Comparison of ENCODE assay signal across 19 cellular contexts in the genomic region with DNA sequence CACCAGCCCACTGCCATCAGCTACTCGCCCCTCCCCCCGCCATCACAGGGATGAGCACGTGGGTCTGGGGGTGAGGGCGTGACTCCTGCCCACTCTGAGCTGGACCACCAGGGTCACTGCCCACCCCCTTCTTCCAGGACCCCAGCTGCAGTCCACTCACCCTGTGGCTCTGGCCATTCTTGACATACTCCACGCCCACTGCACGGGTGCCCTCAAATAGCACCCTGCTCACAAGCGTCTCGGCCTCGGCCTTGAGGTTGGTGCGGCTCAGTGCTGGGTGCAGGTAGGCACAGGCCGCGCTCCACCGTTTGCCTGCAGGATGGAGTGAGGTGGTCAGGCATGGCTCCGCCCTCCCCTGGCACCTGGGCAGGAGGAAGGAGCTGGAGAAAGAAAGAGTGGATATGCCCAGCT. TPM values are rescaled to one million over a fixed set of nuclear protein-coding genes. Genes with fewer than 3 reads are reported as not detected.
A peak's percentile ranks its signal among the peaks of the same experiment; 100 is the strongest.
DNase-seq lines count a peak whose midpoint lies in the region; ATAC-seq and TF ChIP-seq lines count a peak whose summit lies in the region.
"Had no signal": no experiment of that assay in that cellular context is flagged by ENCODE, and none has a peak within 500 bp of the region (broad histone marks: within the 10 kb centered on the region; RNA-seq: fewer than 3 reads in every experiment).

No MANE protein-coding gene starts in this region.

- H3K27me3 ChIP-seq in cardiac muscle cell (no peaks in the 10 kb centered on the region), testis (no peaks in the 10 kb centered on the region), SK-N-SH (ENCODE audit: insufficient read depth) (no peaks in the 10 kb centered on the region)
- H3K27me3 ChIP-seq: BLaER1 treated with 17β-estradiol and CSF1 and Interleukin-3, amounts not matched to agents 10 nM and 100 nM had no signal

- H3K27ac ChIP-seq in cardiac muscle cell, result peak overlapping the region; percentile 73
- no peak overlapping the region for H3K27ac ChIP-seq in testis
- H3K27ac ChIP-seq in SK-N-SH (ENCODE audit: low read depth in 2 of 2, low read length in 1 of 2), result no peak overlapping the region
- H3K27ac ChIP-seq: A549; BLaER1 treated with 17β-estradiol and CSF1 and Interleukin-3, amounts not matched to agents 10 nM and 100 nM; GM23248; HL-60; RWPE1 had no signal

- no peak overlapping the region for H3K27ac Mint-ChIP-seq in activated CD8-positive, alpha-beta T cell treated with anti-CD3 and anti-CD28 coated beads for 36 hours

- no peak overlapping the region for H3K4me3 Mint-ChIP-seq in activated CD8-positive, alpha-beta T cell treated with anti-CD3 and anti-CD28 coated beads for 36 hours

- H3K9me2 ChIP-seq in SK-N-SH, result no peaks in the 10 kb centered on the region

- no peaks in the 10 kb centered on the region for H3K9me3 Mint-ChIP-seq in activated CD8-positive, alpha-beta T cell treated with anti-CD3 and anti-CD28 coated beads for 36 hours

- H3K79me2 ChIP-seq in SK-N-SH (ENCODE audit: insufficient read depth), result no peaks in the 10 kb centered on the region

- H3K4me3 ChIP-seq in cardiac muscle cell (no peak overlapping the region), testis (no peak overlapping the region), SK-N-SH (ENCODE audit: low read depth in 2 of 2, low read length in 1 of 2) (no peak overlapping the region)
- H3K4me3 ChIP-seq: A549; BLaER1 treated with 17β-estradiol and CSF1 and Interleukin-3, amounts not matched to agents 10 nM and 100 nM; GM23248 had no signal

- no peak for TF ChIP-seq EP300 in SK-N-SH (IDR thresholded peaks at IDR 0.05; ENCODE audit: borderline replicate concordance in 1 of 2, low read depth in 1 of 2, low read length in 1 of 2)

- CTCF ChIA-PET in activated CD8-positive, alpha-beta T cell treated with anti-CD3 and anti-CD28 coated beads for 36 hours (lab: Charles Lee), result no interaction called here
- CTCF ChIA-PET in SK-N-SH (lab: Yijun Ruan, JAX), result interaction anchor here (0.6 kb wide), 1 partner anchor 9 kb away, joined by 3 read pairs; no protein-coding TSS in a partner anchor

- POLR2A ChIA-PET in activated CD8-positive, alpha-beta T cell treated with anti-CD3 and anti-CD28 coated beads for 36 hours (lab: Charles Lee), result no interaction called here
- POLR2A ChIA-PET in SK-N-SH (lab: Yijun Ruan, JAX), result no interaction called here

- ATAC-seq in Right ventricle myocardium superior (ENCODE audit: poor library complexity), result no peak
- no peak for ATAC-seq in activated CD8-positive, alpha-beta T cell treated with anti-CD3 and anti-CD28 coated beads for 36 hours
- ATAC-seq: HCT116 had no signal

- 84 to 91% methylated on average over 10 to 14 of the region's 14 CpGs for WGBS in testis, 2 donors
- WGBS in SK-N-SH (ENCODE audit: low lambda C conversion rate), result 78% methylated on average over 7 of the region's 14 CpGs

- H3K36me3 ChIP-seq in cardiac muscle cell (peaks cover 6% of the 10 kb centered on the region), testis (ENCODE audit: low read depth, missing control alignments) (no peaks in the 10 kb centered on the region), SK-N-SH (replicated peaks in 1 of 2; ENCODE audit: control insufficient read depth in 1 of 2, insufficient read depth in 2 of 2, low read length in 1 of 2) (no peaks in the 10 kb centered on the region)
- H3K36me3 ChIP-seq: BLaER1 treated with 17β-estradiol and CSF1 and Interleukin-3, amounts not matched to agents 10 nM and 100 nM had no signal

- peaks cover 3% of the 10 kb centered on the region for H3K27me3 Mint-ChIP-seq in activated CD8-positive, alpha-beta T cell treated with anti-CD3 and anti-CD28 coated beads for 36 hours

- no peak overlapping the region for H3K4me2 ChIP-seq in SK-N-SH
- H3K4me2 ChIP-seq: A549; BLaER1 treated with 17β-estradiol and CSF1 and Interleukin-3, amounts not matched to agents 10 nM and 100 nM had no signal

- no peaks in the 10 kb centered on the region for H3K9me3 ChIP-seq in cardiac muscle cell (ENCODE audit: low read depth)
- no peaks in the 10 kb centered on the region for H3K9me3 ChIP-seq in testis
- no peaks in the 10 kb centered on the region for H3K9me3 ChIP-seq in SK-N-SH
- H3K9me3 ChIP-seq: A549; BLaER1 treated with 17β-estradiol and CSF1 and Interleukin-3, amounts not matched to agents 10 nM and 100 nM had no signal

- H3K4me1 Mint-ChIP-seq in activated CD8-positive, alpha-beta T cell treated with anti-CD3 and anti-CD28 coated beads for 36 hours (ENCODE audit: low read depth), result no peaks in the 10 kb centered on the region

- TF ChIP-seq POLR2A in testis (IDR thresholded peaks at IDR 0.05), result no peak

- H4K20me1 ChIP-seq in SK-N-SH (ENCODE audit: insufficient read depth), result no peaks in the 10 kb centered on the region

- DNase-seq in cardiac muscle cell (ENCODE audit: low read depth in 1 of 2, low spot score in 1 of 2) (no peak), Right ventricle myocardium superior (no peak), islet precursor cell (peak; percentile 27), posterior vena cava (ENCODE audit: low spot score) (peak; percentile 56), testis (peak; percentile 8), NOMO-1 (lab: John Stamatoyannopoulos, UW; ENCODE audit: unreplicated experiment in 2 of 2) (no peak), SK-N-SH (no peak)
- DNase-seq in activated CD8-positive, alpha-beta T cell treated with anti-CD3 and anti-CD28 coated beads for 36 hours, result no peak
- DNase-seq: GF-D8, NCI-H187 treated with DMSO at 0.1 percent for 48 hours, NCI-H2171, NCI-H774 had no signal

- H3K9ac ChIP-seq in SK-N-SH, result no peak overlapping the region
- H3K9ac ChIP-seq: BLaER1 treated with 17β-estradiol and CSF1 and Interleukin-3, amounts not matched to agents 10 nM and 100 nM; GM23248 had no signal

- TF ChIP-seq CTCF in cardiac muscle cell (IDR thresholded peaks at IDR 0.05; ENCODE audit: low read depth, low read length) (no peak), testis (IDR thresholded peaks at IDR 0.05) (no peak), SK-N-SH (IDR thresholded peaks at IDR 0.05) (no peak)
- TF ChIP-seq CTCF in activated CD8-positive, alpha-beta T cell treated with anti-CD3 and anti-CD28 coated beads for 36 hours (IDR thresholded peaks at IDR 0.05), result no peak

- no peak overlapping the region for H2AFZ ChIP-seq in SK-N-SH (ENCODE audit: low read depth)
- H2AFZ ChIP-seq: GM23248 had no signal

- H3F3A ChIP-seq in SK-N-SH (replicated peaks; ENCODE audit: insufficient read depth), result no peaks in the 10 kb centered on the region

- no peaks in the 10 kb centered on the region for H3K36me3 Mint-ChIP-seq in activated CD8-positive, alpha-beta T cell treated with anti-CD3 and anti-CD28 coated beads for 36 hours (ENCODE audit: low read depth)

- H3K4me1 ChIP-seq in cardiac muscle cell (ENCODE audit: low read depth), result no peaks in the 10 kb centered on the region
- H3K4me1 ChIP-seq in testis, result no peaks in the 10 kb centered on the region
- H3K4me1 ChIP-seq in SK-N-SH (ENCODE audit: control insufficient read depth in 1 of 2, insufficient read depth in 2 of 2, low read depth in 1 of 2, low read length in 1 of 2), result no peaks in the 10 kb centered on the region; a peak in 1 of 4 replicates
- H3K4me1 ChIP-seq: A549 had no signal

- intact Hi-C loops in Right ventricle myocardium superior (cut with DNase I) (no loop called here), posterior vena cava (cut with DNase I) (no loop called here), testis (cut with DNase I; ENCODE audit: low total_unique reads) (no loop called here)
- intact Hi-C loops in activated CD8-positive, alpha-beta T cell treated with anti-CD3 and anti-CD28 coated beads for 36 hours (cut with micrococcal nuclease), result no loop called here

- TF ChIP-seq RAD21 in SK-N-SH (IDR thresholded peaks at IDR 0.05; ENCODE audit: low read length), result no peak

RNA-seq across cellular contexts. Expression of a gene that starts 23.9 kb away (rescaled TPM):
- total RNA-seq in cardiac muscle cell (11.5 and 36.1 TPM in 2 replicates), Right ventricle myocardium superior (9.3 TPM), posterior vena cava (1 to 10 TPM; 2.0 to 3.7 TPM), testis (10 to 100 TPM; 28.1 to 41.4 TPM)
- polyA plus RNA-seq in cardiac muscle cell (12.8 and 23.3 TPM in 2 replicates), testis (ENCODE audit: insufficient read depth, low read depth, low replicate concordance) (13.5 TPM), SK-N-SH (2012; rRNA removed) (0.05 and 0.33 TPM in 2 replicates)
- under 1 TPM; 0.02 to 0.22 TPM for total RNA-seq in activated CD8-positive, alpha-beta T cell treated with anti-CD3 and anti-CD28 coated beads for 36 hours
- 0.04 and 0.16 TPM in 2 replicates for polyA plus RNA-seq in SK-N-SH (2012; cell fraction: cytosol; rRNA removed)
- polyA plus RNA-seq in SK-N-SH (2012; cell fraction: nucleus; rRNA removed), result 0.32 and 2.1 TPM in 2 replicates
- polyA plus RNA-seq: GM23248 had no signal

RNA-seq across cellular contexts. Expression of a gene that starts 24.0 kb away (rescaled TPM):
- total RNA-seq in cardiac muscle cell (8.4 and 13.1 TPM in 2 replicates), Right ventricle myocardium superior (1.9 TPM), posterior vena cava (under 1 TPM; 0.33 to 0.46 TPM), testis (10 to 100 TPM in 1 of 2 donors, 1 to 10 TPM in 1; 9.5 to 17.5 TPM)
- polyA plus RNA-seq in cardiac muscle cell (11.5 and 15.9 TPM in 2 replicates), testis (ENCODE audit: insufficient read depth, low read depth, low replicate concordance) (5.8 TPM), SK-N-SH (2012; rRNA removed) (0.10 and 0.16 TPM in 2 replicates)
- total RNA-seq in activated CD8-positive, alpha-beta T cell treated with anti-CD3 and anti-CD28 coated beads for 36 hours, result not detected
- polyA plus RNA-seq in SK-N-SH (2012; cell fraction: cytosol; rRNA removed), result 0.03 TPM in 1 of 2 replicates, not detected in the other
- polyA plus RNA-seq in SK-N-SH (2012; cell fraction: nucleus; rRNA removed), result 0.44 and 0.50 TPM in 2 replicates
- total RNA-seq: GM23248, LHCN-M2 had no signal

RNA-seq across cellular contexts. Expression of a gene that starts 59.6 kb away (rescaled TPM):
- total RNA-seq in cardiac muscle cell (31.9 and 35.9 TPM in 2 replicates), Right ventricle myocardium superior (27.9 TPM), posterior vena cava (10 to 100 TPM; 20.9 to 22.0 TPM), testis (10 to 100 TPM; 47.0 to 56.4 TPM)
- polyA plus RNA-seq in cardiac muscle cell (29.3 and 36.4 TPM in 2 replicates), testis (ENCODE audit: insufficient read depth, low read depth, low replicate concordance) (60.1 TPM), SK-N-SH (2012; rRNA removed) (17.7 and 23.6 TPM in 2 replicates)
- 10 to 100 TPM; 28.5 to 33.5 TPM for total RNA-seq in activated CD8-positive, alpha-beta T cell treated with anti-CD3 and anti-CD28 coated beads for 36 hours
- polyA plus RNA-seq in SK-N-SH (2012; cell fraction: cytosol; rRNA removed), result 17.5 and 18.5 TPM in 2 replicates
- polyA plus RNA-seq in SK-N-SH (2012; cell fraction: nucleus; rRNA removed), result 24.8 and 33.7 TPM in 2 replicates

Comparison
In these comparisons a context has a peak if more than half of its experiments do, and no peak if none do; other contexts are left out.
1. DNase-seq: peak in islet precursor cell (single experiment), posterior vena cava (single experiment) and testis (single experiment); none in cardiac muscle cell (0 of 2), Right ventricle myocardium superior (single experiment), NOMO-1 (0 of 2), activated CD8-positive, alpha-beta T cell treated with anti-CD3 and anti-CD28 coated beads for 36 hours (single experiment) and SK-N-SH (single experiment).